In genomic region chr4:47913328-47913727, GRCh38 we compare ENCODE assay signal across 7 cellular contexts. TPM values are rescaled to one million over a fixed set of nuclear protein-coding genes. Genes with fewer than 3 reads are reported as not detected.
DNase-seq lines count a peak whose midpoint lies in the region; ATAC-seq, FAIRE-seq and TF ChIP-seq lines count a peak whose summit lies in the region.

No MANE protein-coding gene starts in this region.

- peaks cover 2% of the 10 kb centered on the region for H3K36me3 ChIP-seq in Panc1 (ENCODE audit: control insufficient read depth, insufficient read depth, low read length)
- H3K36me3 ChIP-seq in osteoblast (ENCODE audit: insufficient read depth, low read length): peaks cover 15% of the 10 kb centered on the region

- in situ Hi-C loops in Panc1 (cut with HindIII; ENCODE audit: low pct_unique_long_range_greater_than_20kb, low sequenced_read_pairs): no loop called here

- peaks cover 27% of the 10 kb centered on the region for H3K79me2 ChIP-seq in osteoblast (ENCODE audit: insufficient read depth, low read length)

- no peak for ATAC-seq in Panc1
- ATAC-seq in left colon: no peak
- ATAC-seq in HG03196 (IDR thresholded peaks at IDR 0.05; ENCODE audit: unreplicated experiment): no peak

- POLR2A ChIA-PET in Panc1 (lab: Charles Lee): no interaction called here

- H3K27me3 ChIP-seq in Panc1 (ENCODE audit: control insufficient read depth, insufficient read depth, low read length) (no peaks in the 10 kb centered on the region), osteoblast (ENCODE audit: insufficient read depth, low read length) (no peaks in the 10 kb centered on the region)

- H2AFZ ChIP-seq in osteoblast (ENCODE audit: low read length): peak overlapping the region; percentile 98

- intact Hi-C loops in Panc1 (cut with micrococcal nuclease; ENCODE audit: unreplicated experiment): no loop called here
- intact Hi-C loops in left colon (cut with DNase I, micrococcal nuclease): no loop called here

- H3K4me3 ChIP-seq in Panc1 (ENCODE audit: low read depth in 2 of 2, low read length in 2 of 2) (peak overlapping the region; percentile 82 to 88), epithelial cell of esophagus (ENCODE audit: low read length) (peak overlapping the region; percentile 90), osteoblast (ENCODE audit: insufficient read depth, low read length) (peak overlapping the region; percentile 98)

- peak overlapping the region; percentile 99 for H3K4me2 ChIP-seq in osteoblast (ENCODE audit: insufficient read depth, low read length)

- H3K27ac ChIP-seq in Panc1 (ENCODE audit: low read length) (peak overlapping the region; percentile 77), osteoblast (ENCODE audit: low read depth, low read length) (peak overlapping the region; percentile 83)

- H4K20me1 ChIP-seq in osteoblast (ENCODE audit: insufficient read depth, low read length): no peaks in the 10 kb centered on the region

- CTCF ChIA-PET in Panc1 (lab: Charles Lee): interaction anchor here (0.6 kb wide), 1 partner anchor 1016 kb away, joined by 4 read pairs; no protein-coding TSS in a partner anchor

- TF ChIP-seq CTCF in Panc1 (IDR thresholded peaks at IDR 0.05) (no peak), epithelial cell of esophagus (IDR thresholded peaks at IDR 0.05; ENCODE audit: insufficient read depth, low read depth, low read length, missing control alignments) (no peak), osteoblast (IDR thresholded peaks at IDR 0.05; ENCODE audit: extremely low read depth, low read depth, low read length) (no peak)

- BruUV-seq in Panc1 (replicated peaks; lab: Mats Ljungman, UMichigan): TSS peak; percentile 85

- H3K4me1 ChIP-seq in Panc1 (ENCODE audit: control insufficient read depth, insufficient read depth, low read length) (peaks cover 3% of the 10 kb centered on the region; the same call in 1 of the 2 replicates), osteoblast (ENCODE audit: insufficient read depth, low read length) (peaks cover 14% of the 10 kb centered on the region)

- H3K9me3 ChIP-seq in Panc1 (ENCODE audit: control insufficient read depth, insufficient read depth, low read depth, low read length) (no peaks in the 10 kb centered on the region), osteoblast (ENCODE audit: low read depth, low read length) (no peaks in the 10 kb centered on the region)

- DNase-seq in GM18507 (ENCODE audit: extremely low spot score, insufficient read length, low read depth) (no peak), Panc1 (ENCODE audit: low read depth, low spot score) (no peak), epithelial cell of esophagus (ENCODE audit: low read depth) (peak; percentile 49), osteoblast (ENCODE audit: insufficient read length, low spot score, missing footprints) (peak; percentile 75), left colon (no peak), NCI-H446 treated with DMSO at 0.1 percent for 48 hours (lab: John Stamatoyannopoulos, UW) (no peak)

- peak; percentile 46 for FAIRE-seq in GM18507 (lab: Jason Lieb, UNC)

RNA-seq across cellular contexts. Expression of gene NFXL1, which starts 1.1 kb away (rescaled TPM):
- total RNA-seq in Panc1 (2021; ENCODE audit: unreplicated experiment) (9.2 TPM), osteoblast (5.8 and 10.0 TPM in 2 replicates), left colon (10 to 100 TPM; 11.1 to 12.9 TPM)
- polyA plus RNA-seq in Panc1 (2012; ENCODE audit: insufficient read length): 4.0 TPM

Comparison
In these comparisons a context has a peak if more than half of its experiments do, and no peak if none do; other contexts are left out.
1. DNase-seq: peak in epithelial cell of esophagus (single experiment) and osteoblast (single experiment); none in GM18507 (single experiment), Panc1 (single experiment), left colon (0 of 2) and NCI-H446 treated with DMSO at 0.1 percent for 48 hours (single experiment).
2. Peak in every context shown above with its lines, with median percentiles within 50 percentile points of each other: H3K4me3 ChIP-seq.